In the genomic region with DNA sequence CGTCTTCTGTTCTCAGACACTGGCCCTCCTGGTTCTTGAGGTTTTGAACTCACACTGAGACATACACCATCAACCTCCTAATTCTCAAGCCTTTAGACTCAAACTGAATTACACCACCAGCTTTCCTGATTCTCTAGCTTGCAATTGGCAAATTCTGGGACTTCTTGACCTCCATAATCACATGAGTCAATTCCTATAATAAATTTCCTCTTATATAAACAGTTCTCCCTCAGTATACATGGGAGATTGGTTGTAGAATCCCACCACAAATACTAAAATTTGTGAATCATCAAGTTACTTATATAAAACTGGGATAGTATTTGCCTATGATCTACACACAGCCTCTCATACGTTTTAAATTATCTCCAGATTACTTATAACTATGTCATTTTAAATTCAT, we compare ENCODE assay signal across 26 cellular contexts.
"Had no signal": no experiment of that assay in that cellular context is flagged by ENCODE, and none has a peak within 500 bp of the region (broad histone marks: within the 10 kb centered on the region; RNA-seq: fewer than 3 reads in every experiment).

No MANE protein-coding gene starts in this region.

- H3K4me3 ChIP-seq: adrenal gland, esophagus muscularis mucosa had no signal

- H3K27ac ChIP-seq: adrenal gland, brain microvascular endothelial cell, esophagus muscularis mucosa had no signal

- H3K27me3 ChIP-seq: adrenal gland, brain microvascular endothelial cell, esophagus muscularis mucosa had no signal

- DNase-seq: activated CD4-positive, alpha-beta memory T cell treated with anti-CD3 and anti-CD28 coated beads for 36 hours; activated CD4-positive, alpha-beta T cell treated with anti-CD3 and anti-CD28 coated beads for 36 hours; activated CD4-positive, alpha-beta T cell treated with anti-CD3 and anti-CD28 coated beads, Interleukin-2, amount 10 ng/mL, durations not matched to agents 24 days and 14 days; activated CD4-positive, CD25-positive, alpha-beta regulatory T cell; activated CD4-positive, CD25-positive, alpha-beta regulatory T cell treated with anti-CD3 and anti-CD28 coated beads, Interleukin-2, amount 50 U/mL, for 72 hours; activated CD8-positive, alpha-beta memory T cell treated with anti-CD3 and anti-CD28 coated beads, Interleukin-2, amount 10 ng/mL, durations not matched to agents 7 days and 5 days; activated CD8-positive, alpha-beta memory T cell treated with anti-CD3 and anti-CD28 coated beads, Interleukin-2, amount 50 U/mL, for 4 hours; activated CD8-positive, alpha-beta T cell treated with anti-CD3 and anti-CD28 coated beads, Interleukin-2, amount 10 ng/mL, durations not matched to agents 7 days and 5 days; activated naive CD4-positive, alpha-beta T cell treated with anti-CD3 and anti-CD28 coated beads for 36 hours; activated naive CD8-positive, alpha-beta T cell treated with anti-CD3 and anti-CD28 coated beads for 36 hours; activated naive CD8-positive, alpha-beta T cell treated with anti-CD3 and anti-CD28 coated beads, Interleukin-2, amount 50 U/mL, for 24 hours; activated T-cell treated with anti-CD3 and anti-CD28 coated beads, Interleukin-2, amount 50 U/mL, for 1 hour; activated T-cell treated with anti-CD3 and anti-CD28 coated beads, Interleukin-2, amount 50 U/mL, for 72 hours; adrenal gland; amygdala; aorta; brain microvascular endothelial cell; cortex of kidney; dermis blood vessel endothelial cell; effector CD4-positive, alpha-beta T cell; effector memory CD8-positive, alpha-beta T cell; erythroblast; head of caudate nucleus; T-helper 2 cell had no signal

- H3K9me3 ChIP-seq: adrenal gland, esophagus muscularis mucosa had no signal

- ATAC-seq: activated CD4-positive, alpha-beta T cell treated with anti-CD3 and anti-CD28 coated beads for 36 hours; activated CD8-positive, alpha-beta memory T cell treated with anti-CD3 and anti-CD28 coated beads, Interleukin-2, amount 10 ng/mL, durations not matched to agents 7 days and 5 days; activated CD8-positive, alpha-beta T cell treated with anti-CD3 and anti-CD28 coated beads, Interleukin-2, amount 10 ng/mL, durations not matched to agents 7 days and 5 days; activated naive CD8-positive, alpha-beta T cell treated with anti-CD3 and anti-CD28 coated beads, Interleukin-2, amount 50 U/mL, for 24 hours; activated T-cell treated with anti-CD3 and anti-CD28 coated beads, Interleukin-2, amount 50 U/mL, for 72 hours; effector memory CD8-positive, alpha-beta T cell had no signal

- H3K36me3 ChIP-seq: adrenal gland, brain microvascular endothelial cell, esophagus muscularis mucosa had no signal

- H3K4me1 ChIP-seq: adrenal gland, esophagus muscularis mucosa had no signal

- FAIRE-seq: bronchial epithelial cell had no signal
